ENCODE assay signal across 8 cellular contexts in genomic region chr3:126134219-126134975, GRCh38. TPM values are rescaled to one million over a fixed set of nuclear protein-coding genes. Genes with fewer than 3 reads are reported as not detected.
A peak's percentile ranks its signal among the peaks of the same experiment; 100 is the strongest.
DNase-seq lines count a peak whose midpoint lies in the region; ATAC-seq and TF ChIP-seq lines count a peak whose summit lies in the region.

No MANE protein-coding gene starts in this region.

- peak; percentile 76 for TF ChIP-seq CTCF in astrocyte of the cerebellum (IDR thresholded peaks at IDR 0.05; ENCODE audit: low read depth, low read length, missing control alignments)

- H3K36me3 Mint-ChIP-seq in activated T-helper 2 cell treated with anti-CD3 and anti-CD28 coated beads, Interferon-gamma antibody, Interleukin-2, Interleukin-4, amounts not matched to agents 10 μg/mL and 5 μg/mL and 100 μg/mL, durations not matched to agents 14 hours and 24 hours and 36 hours (ENCODE audit: low read depth), result no peaks in the 10 kb centered on the region

- no peaks in the 10 kb centered on the region for H3K4me1 Mint-ChIP-seq in activated T-helper 2 cell treated with anti-CD3 and anti-CD28 coated beads, Interferon-gamma antibody, Interleukin-2, Interleukin-4, amounts not matched to agents 10 μg/mL and 5 μg/mL and 100 μg/mL, durations not matched to agents 14 hours and 24 hours and 36 hours (ENCODE audit: low read depth)

- H3K9me3 Mint-ChIP-seq in activated T-helper 2 cell treated with anti-CD3 and anti-CD28 coated beads, Interferon-gamma antibody, Interleukin-2, Interleukin-4, amounts not matched to agents 10 μg/mL and 5 μg/mL and 100 μg/mL, durations not matched to agents 14 hours and 24 hours and 36 hours, result no peaks in the 10 kb centered on the region

- no peak overlapping the region for H3K27ac Mint-ChIP-seq in activated T-helper 2 cell treated with anti-CD3 and anti-CD28 coated beads, Interferon-gamma antibody, Interleukin-2, Interleukin-4, amounts not matched to agents 10 μg/mL and 5 μg/mL and 100 μg/mL, durations not matched to agents 14 hours and 24 hours and 36 hours

- in situ Hi-C loops in astrocyte of the cerebellum (cut with HindIII; ENCODE audit: low sequenced_read_pairs), result loop anchor here (5.0 kb wide), 1 partner anchor 58 kb away; no protein-coding TSS in a partner anchor

- intact Hi-C loops in activated T-helper 2 cell treated with anti-CD3 and anti-CD28 coated beads, Interferon-gamma antibody, Interleukin-2, Interleukin-4, amounts not matched to agents 10 μg/mL and 5 μg/mL and 100 μg/mL, durations not matched to agents 14 hours and 24 hours and 36 hours (cut with micrococcal nuclease), result no loop called here

- no peak for ATAC-seq in GM18520 (IDR thresholded peaks at IDR 0.05; ENCODE audit: unreplicated experiment)

- DNase-seq in EL (peak; percentile 55), LoVo (ENCODE audit: low spot score) (peak; percentile 61), SK-N-DZ (ENCODE audit: low spot score) (peak; percentile 56), astrocyte of the cerebellum (ENCODE audit: low read depth) (peak; percentile 18), hepatic stellate cell (ENCODE audit: low spot score) (peak; percentile 72), skeletal muscle cell (ENCODE audit: low read depth) (peak; percentile 3)
- DNase-seq in activated T-helper 2 cell treated with anti-CD3 and anti-CD28 coated beads, Interferon-gamma antibody, Interleukin-2, Interleukin-4, amounts not matched to agents 10 μg/mL and 5 μg/mL and 100 μg/mL, durations not matched to agents 14 hours and 24 hours and 36 hours (ENCODE audit: low spot score), result no peak

- H3K4me3 ChIP-seq in astrocyte of the cerebellum (ENCODE audit: low read depth, low read length) (no peak overlapping the region), skeletal muscle cell (ENCODE audit: low read depth, low read length) (no peak overlapping the region)

- peaks cover 3% of the 10 kb centered on the region for H3K27me3 Mint-ChIP-seq in activated T-helper 2 cell treated with anti-CD3 and anti-CD28 coated beads, Interferon-gamma antibody, Interleukin-2, Interleukin-4, amounts not matched to agents 10 μg/mL and 5 μg/mL and 100 μg/mL, durations not matched to agents 14 hours and 24 hours and 36 hours (ENCODE audit: low read depth)

- no peak overlapping the region for H3K4me3 Mint-ChIP-seq in activated T-helper 2 cell treated with anti-CD3 and anti-CD28 coated beads, Interferon-gamma antibody, Interleukin-2, Interleukin-4, amounts not matched to agents 10 μg/mL and 5 μg/mL and 100 μg/mL, durations not matched to agents 14 hours and 24 hours and 36 hours (ENCODE audit: low read depth)

RNA-seq across cellular contexts. Expression of gene ALDH1L1, which starts 46.0 kb away (rescaled TPM):
- 0.10 TPM in 1 of 2 replicates, not detected in the other for polyA plus RNA-seq in SK-N-DZ (2014; cell fraction: cytosol; rRNA removed)
- not detected in 2 replicates for polyA plus RNA-seq in SK-N-DZ (2014; cell fraction: nucleus; rRNA removed)
- total RNA-seq in activated T-helper 2 cell treated with anti-CD3 and anti-CD28 coated beads, Interferon-gamma antibody, Interleukin-2, Interleukin-4, amounts not matched to agents 10 μg/mL and 5 μg/mL and 100 μg/mL, durations not matched to agents 14 hours and 24 hours and 36 hours, result not detected in 2 replicates

RNA-seq across cellular contexts. Expression of gene SLC41A3, which starts 50.5 kb away (rescaled TPM):
- 25.8 and 31.9 TPM in 2 replicates for polyA plus RNA-seq in SK-N-DZ (2014; cell fraction: cytosol; rRNA removed)
- 52.5 and 76.5 TPM in 2 replicates for polyA plus RNA-seq in SK-N-DZ (2014; cell fraction: nucleus; rRNA removed)
- 13.1 and 14.7 TPM in 2 replicates for total RNA-seq in activated T-helper 2 cell treated with anti-CD3 and anti-CD28 coated beads, Interferon-gamma antibody, Interleukin-2, Interleukin-4, amounts not matched to agents 10 μg/mL and 5 μg/mL and 100 μg/mL, durations not matched to agents 14 hours and 24 hours and 36 hours
